In the genomic region with DNA sequence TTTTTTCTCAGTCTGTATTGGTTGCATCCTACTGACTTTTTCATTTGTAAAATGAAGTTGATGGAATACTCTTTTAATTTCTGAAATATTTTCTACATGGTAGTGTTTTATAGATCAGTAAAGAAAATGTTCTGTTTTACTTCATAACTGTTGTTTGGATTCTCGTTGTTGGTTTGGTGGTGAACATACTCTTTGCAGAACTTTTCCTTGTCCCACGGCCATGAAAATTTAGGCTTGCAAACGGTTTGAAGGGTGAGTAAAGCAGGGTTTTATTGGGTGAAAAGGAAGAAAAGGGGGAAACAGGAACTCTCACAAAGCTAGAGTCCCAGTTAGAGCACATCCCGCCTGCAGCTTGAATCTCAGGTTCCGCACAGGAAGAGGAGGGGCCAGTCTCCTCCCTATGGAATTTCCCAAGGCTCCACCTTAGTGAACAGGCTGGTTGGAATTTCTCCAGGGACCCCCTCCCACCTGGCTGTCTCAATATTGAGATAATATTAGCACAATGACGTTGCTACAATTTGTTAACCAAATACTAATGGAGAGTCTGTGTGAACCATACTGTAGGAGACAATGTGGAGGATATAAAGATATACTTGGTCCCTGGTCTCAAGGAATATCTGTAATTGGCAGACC, we compare ENCODE assay signal across 1 cellular context.
TF ChIP-seq lines count a peak whose summit lies in the region.

No MANE protein-coding gene starts in this region.

TF ChIP-seq in GM23338, 12 proteins besides CTCF, POLR2A, EP300 and RAD21:
- TF ChIP-seq JUNB (IDR thresholded peaks at IDR 0.05; ENCODE audit: unreplicated experiment): no peak
- TF ChIP-seq ZNF331 (CRISPR knock-in tag; IDR thresholded peaks at IDR 0.05; ENCODE audit: low read depth): peak; percentile 93
- no peak for TF ChIP-seq POLR2AphosphoS5 (IDR thresholded peaks at IDR 0.05; ENCODE audit: low read depth)
- no peak for TF ChIP-seq ZNF114 (CRISPR knock-in tag; IDR thresholded peaks at IDR 0.05)
- TF ChIP-seq EZH2 (IDR thresholded peaks at IDR 0.05; ENCODE audit: low read depth, unreplicated experiment): no peak
- TF ChIP-seq, protein P1, sequence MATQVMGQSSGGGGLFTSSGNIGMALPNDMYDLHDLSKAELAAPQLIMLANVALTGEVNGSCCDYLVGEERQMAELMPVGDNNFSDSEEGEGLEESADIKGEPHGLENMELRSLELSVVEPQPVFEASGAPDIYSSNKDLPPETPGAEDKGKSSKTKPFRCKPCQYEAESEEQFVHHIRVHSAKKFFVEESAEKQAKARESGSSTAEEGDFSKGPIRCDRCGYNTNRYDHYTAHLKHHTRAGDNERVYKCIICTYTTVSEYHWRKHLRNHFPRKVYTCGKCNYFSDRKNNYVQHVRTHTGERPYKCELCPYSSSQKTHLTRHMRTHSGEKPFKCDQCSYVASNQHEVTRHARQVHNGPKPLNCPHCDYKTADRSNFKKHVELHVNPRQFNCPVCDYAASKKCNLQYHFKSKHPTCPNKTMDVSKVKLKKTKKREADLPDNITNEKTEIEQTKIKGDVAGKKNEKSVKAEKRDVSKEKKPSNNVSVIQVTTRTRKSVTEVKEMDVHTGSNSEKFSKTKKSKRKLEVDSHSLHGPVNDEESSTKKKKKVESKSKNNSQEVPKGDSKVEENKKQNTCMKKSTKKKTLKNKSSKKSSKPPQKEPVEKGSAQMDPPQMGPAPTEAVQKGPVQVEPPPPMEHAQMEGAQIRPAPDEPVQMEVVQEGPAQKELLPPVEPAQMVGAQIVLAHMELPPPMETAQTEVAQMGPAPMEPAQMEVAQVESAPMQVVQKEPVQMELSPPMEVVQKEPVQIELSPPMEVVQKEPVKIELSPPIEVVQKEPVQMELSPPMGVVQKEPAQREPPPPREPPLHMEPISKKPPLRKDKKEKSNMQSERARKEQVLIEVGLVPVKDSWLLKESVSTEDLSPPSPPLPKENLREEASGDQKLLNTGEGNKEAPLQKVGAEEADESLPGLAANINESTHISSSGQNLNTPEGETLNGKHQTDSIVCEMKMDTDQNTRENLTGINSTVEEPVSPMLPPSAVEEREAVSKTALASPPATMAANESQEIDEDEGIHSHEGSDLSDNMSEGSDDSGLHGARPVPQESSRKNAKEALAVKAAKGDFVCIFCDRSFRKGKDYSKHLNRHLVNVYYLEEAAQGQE (IDR thresholded peaks at IDR 0.05; ENCODE audit: unreplicated experiment): no peak
